ENCODE assay signal across 9 cellular contexts in genomic region chr7:75617634-75618234, GRCh38.
DNase-seq lines count a peak whose midpoint lies in the region; ATAC-seq, FAIRE-seq and TF ChIP-seq lines count a peak whose summit lies in the region.
"Had no signal": no experiment of that assay in that cellular context is flagged by ENCODE, and none has a peak within 500 bp of the region (broad histone marks: within the 10 kb centered on the region; RNA-seq: fewer than 3 reads in every experiment).

No MANE protein-coding gene starts in this region.

- POLR2A ChIA-PET in HepG2 (lab: Yijun Ruan, JAX), result no interaction called here

- peak; percentile 71 for ATAC-seq in HepG2
- ATAC-seq in stimulated activated memory B cell treated with anti-CD40 and anti-IgM and Interleukin-4, amounts not matched to agents 10 μg/mL and 1 μg/mL and 100 μg/mL, for 72 hours, result peak; percentile 81
- no peak for ATAC-seq in GM19328 (IDR thresholded peaks at IDR 0.05; ENCODE audit: unreplicated experiment)

- H3K27ac Mint-ChIP-seq in stimulated activated memory B cell treated with anti-CD40 and anti-IgM and Interleukin-4, amounts not matched to agents 10 μg/mL and 1 μg/mL and 100 μg/mL, for 72 hours, result peak overlapping the region; percentile 42
- H3K27ac Mint-ChIP-seq: nephron had no signal

- no peak overlapping the region for H2AFZ ChIP-seq in HepG2 (ENCODE audit: low read length)

- peaks cover 4% of the 10 kb centered on the region for H3K36me3 Mint-ChIP-seq in stimulated activated memory B cell treated with anti-CD40 and anti-IgM and Interleukin-4, amounts not matched to agents 10 μg/mL and 1 μg/mL and 100 μg/mL, for 72 hours

- H3K9me3 ChIP-seq in BLaER1 (no peaks in the 10 kb centered on the region), HepG2 (ENCODE audit: low read length) (no peaks in the 10 kb centered on the region)

- H3K27me3 Mint-ChIP-seq in stimulated activated memory B cell treated with anti-CD40 and anti-IgM and Interleukin-4, amounts not matched to agents 10 μg/mL and 1 μg/mL and 100 μg/mL, for 72 hours, result no peaks in the 10 kb centered on the region

- H3K9me3 Mint-ChIP-seq in stimulated activated memory B cell treated with anti-CD40 and anti-IgM and Interleukin-4, amounts not matched to agents 10 μg/mL and 1 μg/mL and 100 μg/mL, for 72 hours, result peaks cover 3% of the 10 kb centered on the region
- H3K9me3 Mint-ChIP-seq: nephron had no signal

- no peak for TF ChIP-seq RAD21 in HepG2 (CRISPR knock-in tag; IDR thresholded peaks at IDR 0.05)

- no peak for FAIRE-seq in HepG2 (lab: Jason Lieb, UNC)

- H3K4me3 Mint-ChIP-seq in stimulated activated memory B cell treated with anti-CD40 and anti-IgM and Interleukin-4, amounts not matched to agents 10 μg/mL and 1 μg/mL and 100 μg/mL, for 72 hours, result peak overlapping the region; percentile 68
- H3K4me3 Mint-ChIP-seq: nephron had no signal

- peaks cover 46% of the 10 kb centered on the region for H3K4me1 Mint-ChIP-seq in stimulated activated memory B cell treated with anti-CD40 and anti-IgM and Interleukin-4, amounts not matched to agents 10 μg/mL and 1 μg/mL and 100 μg/mL, for 72 hours

- DNase-seq in NOMO-1 (lab: John Stamatoyannopoulos, UW; ENCODE audit: unreplicated experiment in 2 of 2), result peak; percentile 100
- DNase-seq in activated gamma-delta T cell treated with Interleukin-2 at 50 U/mL for 16 hours, result peak; percentile 41
- peak; percentile 50 for DNase-seq in HepG2 (ENCODE audit: low spot score)
- no peak for DNase-seq in HuH-7.5 (ENCODE audit: low spot score)
- no peak for DNase-seq in middle frontal gyrus (ENCODE audit: extremely low spot score, low spot score)

- H3K4me3 ChIP-seq in BLaER1 (0 out of 2 replicates have a peak overlapping the region, but pooled peaks have one; percentile 17), HepG2 (replicated peaks in 1 of 3; ENCODE audit: insufficient read depth in 1 of 3, low read depth in 2 of 3, low read length in 3 of 3) (peak overlapping the region in 1 of 3 experiments; percentile 9; a peak in 1 of 6 replicates)

- in situ Hi-C loops in HepG2 (cut with HindIII; ENCODE audit: extremely low pct_ligation_motif_present, low pct_unique_long_range_greater_than_20kb), result no loop called here

- intact Hi-C loops in HepG2 (cut with micrococcal nuclease; ENCODE audit: unreplicated experiment), result loop anchor here (5.0 kb wide), 1 partner anchor 145 kb away; no protein-coding TSS in a partner anchor

- 36% methylated on average over 7 of the region's 12 CpGs for WGBS in HepG2 (ENCODE audit: low lambda C conversion rate)

- H3K27me3 ChIP-seq in BLaER1 (no peaks in the 10 kb centered on the region), HepG2 (ENCODE audit: control insufficient read depth in 1 of 2, insufficient read depth in 2 of 2, low read length in 2 of 2) (no peaks in the 10 kb centered on the region)

- TF ChIP-seq POLR2A in HepG2 (IDR thresholded peaks at IDR 0.05; ENCODE audit: insufficient read depth in 1 of 2, low read depth in 2 of 2, low read length in 2 of 2), result no peak

- H3K79me2 ChIP-seq in HepG2 (ENCODE audit: insufficient read depth, low read length), result no peaks in the 10 kb centered on the region

- H3K4me1 ChIP-seq in BLaER1, result peaks cover 80% of the 10 kb centered on the region
- H3K4me1 ChIP-seq in HepG2 (ENCODE audit: insufficient read depth, low read length), result peaks cover 19% of the 10 kb centered on the region

- peaks cover 68% of the 10 kb centered on the region for H4K20me1 ChIP-seq in BLaER1
- H4K20me1 ChIP-seq in HepG2 (ENCODE audit: insufficient read depth, low read length), result no peaks in the 10 kb centered on the region

- no TSS peak for BruUV-seq in HepG2 (replicated peaks; lab: Mats Ljungman, UMichigan)

- H3K9ac ChIP-seq in BLaER1, result peak overlapping the region; percentile 18
- H3K9ac ChIP-seq in HepG2 (ENCODE audit: insufficient read depth, low read depth, low read length), result no peak overlapping the region

- CTCF ChIA-PET in HepG2 (lab: Yijun Ruan, JAX; ENCODE audit: low intra/inter-chr PET ratio, low total read pairs), result no interaction called here

- peak overlapping the region; percentile 75 for H3K27ac ChIP-seq in BLaER1
- no peak overlapping the region for H3K27ac ChIP-seq in HepG2 (ENCODE audit: extremely low read length, insufficient read depth, low read length)

- no peaks in the 10 kb centered on the region for H3K36me3 ChIP-seq in BLaER1
- no peaks in the 10 kb centered on the region for H3K36me3 ChIP-seq in HepG2 (replicated peaks in 1 of 2; ENCODE audit: control insufficient read depth in 1 of 2, insufficient read depth in 2 of 2, low read length in 2 of 2)

- H3K4me2 ChIP-seq in BLaER1 (peak overlapping the region; percentile 87), HepG2 (ENCODE audit: low read depth, low read length) (peak overlapping the region; percentile 55)

- no peak for TF ChIP-seq CTCF in HepG2 (CRISPR knock-in tag; IDR thresholded peaks at IDR 0.05)

- no peak for TF ChIP-seq EP300 in HepG2 (IDR thresholded peaks at IDR 0.05; ENCODE audit: low read depth in 2 of 2, low read length in 2 of 2)
- no peak for TF ChIP-seq EP300 in HepG2 (CRISPR knock-in tag; IDR thresholded peaks at IDR 0.05; ENCODE audit: borderline replicate concordance)

TF ChIP-seq in HepG2, 621 proteins besides CTCF, POLR2A, EP300 and RAD21 (continues in another document):
- TF ChIP-seq ZNF572 (CRISPR knock-in tag; IDR thresholded peaks at IDR 0.05) (no peak), ARID5B (CRISPR knock-in tag; IDR thresholded peaks at IDR 0.05) (0 out of 2 replicates have a peak, but pooled peaks have one; percentile 11), ZNF44 (CRISPR knock-in tag; IDR thresholded peaks at IDR 0.05) (no peak), ETV5 (CRISPR knock-in tag; IDR thresholded peaks at IDR 0.05; ENCODE audit: borderline replicate concordance) (peak; percentile 29; the same call in 1 of the 2 replicates), ZNF430 (CRISPR knock-in tag; IDR thresholded peaks at IDR 0.05) (0 out of 2 replicates have a peak, but pooled peaks have one; percentile 34), MAFG (CRISPR knock-in tag; IDR thresholded peaks at IDR 0.05) (peak; percentile 63; the same call in 1 of the 2 replicates), RARG (CRISPR knock-in tag; IDR thresholded peaks at IDR 0.05; ENCODE audit: low read depth) (no peak), ZSCAN21 (CRISPR knock-in tag; IDR thresholded peaks at IDR 0.05; ENCODE audit: borderline replicate concordance) (no peak), NFE2L2 (IDR thresholded peaks at IDR 0.05; ENCODE audit: low read length) (peak; percentile 62; the same call in 1 of the 2 replicates), CEBPG (CRISPR knock-in tag; IDR thresholded peaks at IDR 0.05) (peak; percentile 58), ZNF574 (CRISPR knock-in tag; IDR thresholded peaks at IDR 0.05) (0 out of 2 replicates have a peak, but pooled peaks have one; percentile 23), TBL1XR1 (IDR thresholded peaks at IDR 0.05; ENCODE audit: borderline replicate concordance, low read length, partially characterized antibody) (peak; percentile 34)

Comparison
In these comparisons a context has a peak if more than half of its experiments do, and no peak if none do; other contexts are left out.
1. DNase-seq: peak in NOMO-1 (2 of 2), activated gamma-delta T cell treated with Interleukin-2 at 50 U/mL for 16 hours (single experiment) and HepG2 (single experiment); none in HuH-7.5 (single experiment) and middle frontal gyrus (single experiment).